ENCODE assay signal across 27 cellular contexts in the genomic region with DNA sequence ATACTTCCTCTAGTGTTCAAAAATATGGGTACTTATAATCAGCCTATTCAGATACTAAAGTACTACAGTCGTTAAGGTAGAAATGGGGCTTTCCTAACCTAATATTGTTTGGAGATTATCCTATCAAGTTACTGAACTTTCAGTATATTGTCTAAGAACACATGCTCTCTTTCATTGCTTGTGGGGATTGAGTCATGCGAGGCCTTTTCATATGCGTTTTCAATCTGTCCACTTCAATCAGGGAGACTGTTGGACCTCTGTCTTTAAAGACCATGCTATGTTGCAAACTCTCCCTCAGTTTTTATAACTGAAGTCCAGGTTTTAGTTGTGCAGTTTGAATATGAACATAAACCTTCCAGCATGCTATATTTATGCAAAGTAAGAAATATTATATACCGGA. TPM values are rescaled to one million over a fixed set of nuclear protein-coding genes. Genes with fewer than 3 reads are reported as not detected.
A peak's percentile ranks its signal among the peaks of the same experiment; 100 is the strongest.
DNase-seq lines count a peak whose midpoint lies in the region; ATAC-seq, FAIRE-seq and TF ChIP-seq lines count a peak whose summit lies in the region.
"Had no signal": no experiment of that assay in that cellular context is flagged by ENCODE, and none has a peak within 500 bp of the region (broad histone marks: within the 10 kb centered on the region; RNA-seq: fewer than 3 reads in every experiment).

No MANE protein-coding gene starts in this region.

- no peak overlapping the region for H2AFZ ChIP-seq in K562 (ENCODE audit: low read depth, low read length)
- H2AFZ ChIP-seq in mesenchymal stem cell (ENCODE audit: low read depth, low read length), result no peak overlapping the region
- H2AFZ ChIP-seq in OCI-LY7 (ENCODE audit: low read length), result no peak overlapping the region

- no peak for TF ChIP-seq RAD21 in K562 (CRISPR knock-in tag; conservative IDR thresholded peaks at IDR 0.05 in 1 of 2, IDR thresholded peaks at IDR 0.05 in 1 of 2)

- H2BK12ac ChIP-seq in mesenchymal stem cell (ENCODE audit: low read length in 2 of 2), result no peak overlapping the region

- H3K9me2 ChIP-seq in OCI-LY7 (ENCODE audit: insufficient read depth, low read length), result no peaks in the 10 kb centered on the region

- no peak overlapping the region for H2BK15ac ChIP-seq in mesenchymal stem cell (ENCODE audit: low read depth, poor library complexity, severe bottlenecking)

- H3K27ac Mint-ChIP-seq in stimulated activated effector memory CD8-positive, alpha-beta T cell treated with anti-CD3 and anti-CD28 coated beads, Interleukin-12 subunit alpha, Interleukin-12 subunit beta, amount 100 ng/mL, for 72 hours, result no peak overlapping the region
- H3K27ac Mint-ChIP-seq: activated CD4-positive, alpha-beta T cell treated with anti-CD3 and anti-CD28 coated beads, Interleukin-2, amount 10 ng/mL, durations not matched to agents 24 days and 14 days; CD14-positive monocyte; naive thymus-derived CD8-positive, alpha-beta T cell had no signal

- no peak overlapping the region for H3K14ac ChIP-seq in mesenchymal stem cell (ENCODE audit: low read length in 2 of 2)

- no peak overlapping the region for H3K4me3 Mint-ChIP-seq in stimulated activated effector memory CD8-positive, alpha-beta T cell treated with anti-CD3 and anti-CD28 coated beads, Interleukin-12 subunit alpha, Interleukin-12 subunit beta, amount 100 ng/mL, for 72 hours
- H3K4me3 Mint-ChIP-seq: activated CD4-positive, alpha-beta T cell treated with anti-CD3 and anti-CD28 coated beads, Interleukin-2, amount 10 ng/mL, durations not matched to agents 24 days and 14 days; CD14-positive monocyte; naive thymus-derived CD8-positive, alpha-beta T cell had no signal

- 0 out of 5 replicates have a peak, but pooled peaks cover 0 to 2% of the 10 kb centered on the region in 2 experiments for H3K4me1 ChIP-seq in K562 (replicated peaks in 1 of 2; ENCODE audit: control insufficient read depth in 2 of 2, insufficient read depth in 2 of 2, low read length in 2 of 2)
- no peaks in the 10 kb centered on the region for H3K4me1 ChIP-seq in mesenchymal stem cell (ENCODE audit: control insufficient read depth, insufficient read depth, low read depth, low read length)
- H3K4me1 ChIP-seq in OCI-LY7 (ENCODE audit: insufficient read depth, low read length, poor library complexity, severe bottlenecking), result no peaks in the 10 kb centered on the region
- H3K4me1 ChIP-seq: lower lobe of right lung, psoas muscle had no signal

- no peaks in the 10 kb centered on the region for H3K9me3 ChIP-seq in K562 (replicated peaks; ENCODE audit: control insufficient read depth, insufficient read depth, low read depth, low read length)
- H3K9me3 ChIP-seq in mesenchymal stem cell (ENCODE audit: control insufficient read depth, low read length), result no peaks in the 10 kb centered on the region
- H3K9me3 ChIP-seq in OCI-LY7 (ENCODE audit: low read length), result no peaks in the 10 kb centered on the region
- H3K9me3 ChIP-seq: lower lobe of right lung had no signal

- H3K4me3 ChIP-seq in K562 (no peak overlapping the region), mesenchymal stem cell (ENCODE audit: insufficient read depth in 1 of 2, low read depth in 1 of 2, low read length in 2 of 2) (no peak overlapping the region), OCI-LY7 (ENCODE audit: low read depth, low read length, poor library complexity, severe bottlenecking) (no peak overlapping the region)
- H3K4me3 ChIP-seq: lower lobe of right lung, psoas muscle had no signal

- no peak overlapping the region for H3K23ac ChIP-seq in mesenchymal stem cell (ENCODE audit: low read length in 2 of 2)

- no peak overlapping the region for H2BK5ac ChIP-seq in mesenchymal stem cell (ENCODE audit: low read depth, low read length, poor library complexity, severe bottlenecking)

- in situ Hi-C loops in K562 (cut with MboI), result no loop called here

- H3K4ac ChIP-seq in mesenchymal stem cell (ENCODE audit: low read depth in 1 of 2, low read length in 2 of 2), result no peak overlapping the region

- no peak for TF ChIP-seq POLR2A in K562 (conservative IDR thresholded peaks at IDR 0.05)

- H3K27ac ChIP-seq in K562 (ENCODE audit: extremely low read depth, low read depth, low read length) (no peak overlapping the region), mesenchymal stem cell (ENCODE audit: low read length, poor library complexity, severe bottlenecking) (no peak overlapping the region), OCI-LY7 (ENCODE audit: low read depth, low read length, poor library complexity, severe bottlenecking) (no peak overlapping the region)
- H3K27ac ChIP-seq: HL-60, lower lobe of right lung, psoas muscle had no signal

- no peak overlapping the region for H3K18ac ChIP-seq in mesenchymal stem cell (ENCODE audit: low read depth in 1 of 2, low read length in 2 of 2)

- intact Hi-C loops in K562 (cut with micrococcal nuclease) (no loop called here), posterior vena cava (cut with DNase I) (no loop called here), OCI-LY7 (cut with micrococcal nuclease; ENCODE audit: unreplicated experiment) (no loop called here)

- H2BK120ac ChIP-seq in mesenchymal stem cell (ENCODE audit: low read depth, low read length), result no peak overlapping the region

- H3K9me1 ChIP-seq in K562 (ENCODE audit: control insufficient read depth, insufficient read depth, low read length), result no peaks in the 10 kb centered on the region

- H3K9me3 Mint-ChIP-seq in stimulated activated effector memory CD8-positive, alpha-beta T cell treated with anti-CD3 and anti-CD28 coated beads, Interleukin-12 subunit alpha, Interleukin-12 subunit beta, amount 100 ng/mL, for 72 hours, result peaks cover 18% of the 10 kb centered on the region
- H3K9me3 Mint-ChIP-seq: activated CD4-positive, alpha-beta T cell treated with anti-CD3 and anti-CD28 coated beads, Interleukin-2, amount 10 ng/mL, durations not matched to agents 24 days and 14 days; CD14-positive monocyte had no signal

- peak; percentile 22 for DNase-seq in Daoy (ENCODE audit: low read depth)
- peak; percentile 38 for DNase-seq in NCI-H82 (lab: John Stamatoyannopoulos, UW)
- DNase-seq in K562 (ENCODE audit: extremely low read depth in 1 of 4, low spot score in 3 of 4), result no peak
- peak; percentile 35 for DNase-seq in mesenchymal stem cell
- no peak for DNase-seq in stimulated activated effector memory CD8-positive, alpha-beta T cell treated with anti-CD3 and anti-CD28 coated beads, Interleukin-12 subunit alpha, Interleukin-12 subunit beta, amount 100 ng/mL, for 72 hours (ENCODE audit: low spot score in 2 of 2)
- no peak for DNase-seq in posterior vena cava (ENCODE audit: low spot score)
- DNase-seq in OCI-LY7 (ENCODE audit: low spot score), result no peak
- DNase-seq: activated CD4-positive, alpha-beta T cell treated with anti-CD3 and anti-CD28 coated beads, Interleukin-2, amount 10 ng/mL, durations not matched to agents 24 days and 14 days; activated CD8-positive, alpha-beta memory T cell treated with anti-CD3 and anti-CD28 coated beads, Interleukin-2, amount 50 U/mL, for 48 hours; activated gamma-delta T cell treated with Interleukin-2 at 50 U/mL for 16 hours; aorta; DMS153; hypothalamus; lower lobe of right lung; naive thymus-derived CD8-positive, alpha-beta T cell; NCI-H1048; NCI-H1930; NCI-H446; psoas muscle; substantia nigra; T-helper 1 cell had no signal

- no peaks in the 10 kb centered on the region for H3K36me3 Mint-ChIP-seq in stimulated activated effector memory CD8-positive, alpha-beta T cell treated with anti-CD3 and anti-CD28 coated beads, Interleukin-12 subunit alpha, Interleukin-12 subunit beta, amount 100 ng/mL, for 72 hours
- H3K36me3 Mint-ChIP-seq: CD14-positive monocyte; naive thymus-derived CD8-positive, alpha-beta T cell had no signal

- TF ChIP-seq CTCF in K562 (IDR thresholded peaks at IDR 0.05 in 2 of 3, conservative IDR thresholded peaks at IDR 0.05 in 1 of 3; ENCODE audit: insufficient read depth in 2 of 3, low read depth in 1 of 3, low read length in 3 of 3) (no peak), OCI-LY7 (conservative IDR thresholded peaks at IDR 0.05; ENCODE audit: low read length) (no peak)

- no peak overlapping the region for H4K8ac ChIP-seq in mesenchymal stem cell (ENCODE audit: low read length)

- H3K79me2 ChIP-seq in K562 (ENCODE audit: control insufficient read depth, insufficient read depth, low read length) (peaks cover 6% of the 10 kb centered on the region; the same call in 2 of the 3 replicates), OCI-LY7 (ENCODE audit: insufficient read depth, low read depth, low read length) (no peaks in the 10 kb centered on the region)

- no peaks in the 10 kb centered on the region for H3K36me3 ChIP-seq in K562 (ENCODE audit: control insufficient read depth, insufficient read depth, low read length)
- H3K36me3 ChIP-seq in mesenchymal stem cell (ENCODE audit: control insufficient read depth in 1 of 2, insufficient read depth in 2 of 2, low read depth in 1 of 2, low read length in 2 of 2), result peaks cover 0 to 15% of the 10 kb centered on the region in 2 experiments
- H3K36me3 ChIP-seq in OCI-LY7 (ENCODE audit: insufficient read depth, low read length), result no peaks in the 10 kb centered on the region
- H3K36me3 ChIP-seq: lower lobe of right lung had no signal

- H4K20me1 ChIP-seq in K562 (replicated peaks; ENCODE audit: control insufficient read depth, insufficient read depth, low read length), result no peaks in the 10 kb centered on the region
- H4K20me1 ChIP-seq in OCI-LY7 (ENCODE audit: insufficient read depth, low read length), result no peaks in the 10 kb centered on the region

- no peak for TF ChIP-seq EP300 in K562 (IDR thresholded peaks at IDR 0.05; ENCODE audit: low read length)

- H2AK5ac ChIP-seq in mesenchymal stem cell (ENCODE audit: low read length, severe bottlenecking), result no peak overlapping the region

- POLR2A ChIA-PET in K562 (lab: Yijun Ruan, JAX) (no interaction called here), OCI-LY7 (lab: Charles Lee) (no interaction called here)

- peaks cover 14% of the 10 kb centered on the region for H3K79me1 ChIP-seq in mesenchymal stem cell (replicated peaks; ENCODE audit: low read length, poor library complexity, severe bottlenecking)

- no peak overlapping the region for H3K9ac ChIP-seq in K562 (ENCODE audit: insufficient read depth in 1 of 2, low read depth in 2 of 2, low read length in 2 of 2)
- no peak overlapping the region for H3K9ac ChIP-seq in mesenchymal stem cell (ENCODE audit: low read length)

- BruUV-seq in K562 (replicated peaks; lab: Mats Ljungman, UMichigan), result no TSS peak
- no TSS peak for BruUV-seq in OCI-LY7 (replicated peaks; lab: Mats Ljungman, UMichigan)

- H3K4me2 ChIP-seq in K562 (ENCODE audit: insufficient read depth, low read length) (no peak overlapping the region), mesenchymal stem cell (ENCODE audit: low read length, poor library complexity, severe bottlenecking) (no peak overlapping the region), OCI-LY7 (ENCODE audit: low read length) (no peak overlapping the region)

- CTCF ChIA-PET in K562 (lab: Yijun Ruan, JAX; ENCODE audit: low intra/inter-chr PET ratio), result no interaction called here
- CTCF ChIA-PET in OCI-LY7 (lab: Charles Lee; ENCODE audit: unreplicated experiment), result no interaction called here

- H3K27me3 ChIP-seq in K562 (ENCODE audit: control insufficient read depth in 2 of 2, insufficient read depth in 2 of 2, low read length in 2 of 2), result no peaks in the 10 kb centered on the region
- no peaks in the 10 kb centered on the region for H3K27me3 ChIP-seq in mesenchymal stem cell (ENCODE audit: control insufficient read depth in 1 of 2, insufficient read depth in 1 of 2, low read length in 2 of 2)

- H3K4me1 Mint-ChIP-seq in stimulated activated effector memory CD8-positive, alpha-beta T cell treated with anti-CD3 and anti-CD28 coated beads, Interleukin-12 subunit alpha, Interleukin-12 subunit beta, amount 100 ng/mL, for 72 hours, result no peaks in the 10 kb centered on the region
- H3K4me1 Mint-ChIP-seq: activated CD4-positive, alpha-beta T cell treated with anti-CD3 and anti-CD28 coated beads, Interleukin-2, amount 10 ng/mL, durations not matched to agents 24 days and 14 days; CD14-positive monocyte; naive thymus-derived CD8-positive, alpha-beta T cell had no signal

- no peak for FAIRE-seq in K562 (lab: Jason Lieb, UNC)
- FAIRE-seq: keratinocyte had no signal

- ATAC-seq in K562 (peak; percentile 53), HG03025 (IDR thresholded peaks at IDR 0.05; ENCODE audit: low FRiP score, unreplicated experiment) (no peak)
- ATAC-seq in stimulated activated effector memory CD8-positive, alpha-beta T cell treated with anti-CD3 and anti-CD28 coated beads, Interleukin-12 subunit alpha, Interleukin-12 subunit beta, amount 100 ng/mL, for 72 hours, result no peak
- ATAC-seq: HCT116; lower lobe of right lung; naive thymus-derived CD8-positive, alpha-beta T cell had no signal

- WGBS in K562 (ENCODE audit: insufficient coverage, low coverage, missing lambda C conversion rate), result 13% methylated on average over 4 of the region's 4 CpGs
- 75% methylated on average over 2 of the region's 4 CpGs for WGBS in mesenchymal stem cell

- H4K91ac ChIP-seq in mesenchymal stem cell (ENCODE audit: low read length), result no peak overlapping the region

RNA-seq across cellular contexts. Expression of a gene that starts 15.0 kb away (rescaled TPM):
- 1.3 and 3.3 TPM in 2 replicates for total RNA-seq in Daoy (2014; rRNA removed; shearing (Covaris generic))
- 1.2 and 4.0 TPM in 2 replicates for total RNA-seq in K562 (2011; cell fraction: chromatin; rRNA removed; ENCODE audit: low replicate concordance)
- 1.2 and 2.8 TPM in 2 replicates for total RNA-seq in K562 (2011; cell fraction: nucleolus; rRNA removed)
- 1.5 and 2.6 TPM in 2 replicates for total RNA-seq in K562 (2011; cell fraction: nucleoplasm; rRNA removed)
- 3.3 TPM in 2 replicates for total RNA-seq in K562 (2014; rRNA removed)
- total RNA-seq in K562 (2014; rRNA removed; fragmentation: Illumina TruSeq; extraction: Trizol), result 3.5 and 4.1 TPM in 2 replicates
- 3.3 TPM in 2 replicates for total RNA-seq in K562 (2015; rRNA removed; fragmentation: Illumina TruSeq; extraction: Trizol)
- total RNA-seq in K562 (2021), result 4.9 and 7.6 TPM in 2 replicates
- polyA plus RNA-seq in K562 (2011; rRNA removed), result 0.16 and 0.61 TPM in 2 replicates
- 0.66 TPM in 1 of 2 replicates, not detected in the other for polyA plus RNA-seq in K562 (2011; cell fraction: cytosol; rRNA removed)
- 0.74 TPM in 1 of 2 replicates, not detected in the other for polyA plus RNA-seq in K562 (2011; cell fraction: nucleus; rRNA removed)
- polyA plus RNA-seq in K562 (2012), result 5.6 and 12.1 TPM in 2 replicates
- 10.1 and 10.4 TPM in 2 replicates for polyA plus RNA-seq in K562 (2014; fragmentation: Illumina TruSeq; extraction: Trizol)
- polyA plus RNA-seq in K562 (2014; fragmentation: Nextera tagmentation; extraction: Ambion mirVana), result 1 to 10 TPM; 1.8 to 3.1 TPM
- polyA plus RNA-seq in K562 (2014; rRNA removed), result 5.8 and 7.2 TPM in 2 replicates
- polyA minus RNA-seq in K562 (2011; rRNA and poly(A)+ RNA removed), result 1.3 TPM in 1 of 2 replicates, not detected in the other
- polyA minus RNA-seq in K562 (2011; cell fraction: cytosol; rRNA and poly(A)+ RNA removed), result not detected in 2 replicates
- 1.1 TPM in 1 of 2 replicates, not detected in the other for polyA minus RNA-seq in K562 (2011; cell fraction: nucleus; rRNA and poly(A)+ RNA removed)
- polyA plus RNA-seq in mesenchymal stem cell (2013, experiment 1 of 2), result 128 TPM
- 137 TPM for polyA plus RNA-seq in mesenchymal stem cell (2013, experiment 2 of 2)
- total RNA-seq in posterior vena cava, result 1 to 10 TPM; 4.3 to 6.0 TPM
- total RNA-seq in OCI-LY7 (2014; rRNA removed; shearing (Covaris generic)), result not detected in 2 replicates
- not detected in 2 replicates for total RNA-seq in OCI-LY7 (2022)
- total RNA-seq: A673; activated CD4-positive, alpha-beta T cell treated with anti-CD3 and anti-CD28 coated beads, Interleukin-2, amount 10 ng/mL, durations not matched to agents 24 days and 14 days; naive thymus-derived CD8-positive, alpha-beta T cell had no signal
- polyA plus RNA-seq: naive thymus-derived CD8-positive, alpha-beta T cell had no signal

Comparison
In these comparisons a context has a peak if more than half of its experiments do, and no peak if none do; other contexts are left out.
1. DNase-seq: peak in Daoy (single experiment), NCI-H82 (single experiment) and mesenchymal stem cell (single experiment); none in K562 (0 of 4), stimulated activated effector memory CD8-positive, alpha-beta T cell treated with anti-CD3 and anti-CD28 coated beads, Interleukin-12 subunit alpha, Interleukin-12 subunit beta, amount 100 ng/mL, for 72 hours (0 of 2), posterior vena cava (single experiment) and OCI-LY7 (single experiment).